In genomic region chr20:63782051-63782471, GRCh38 we compare ENCODE assay signal across 12 cellular contexts. TPM values are rescaled to one million over a fixed set of nuclear protein-coding genes. Genes with fewer than 3 reads are reported as not detected.
DNase-seq lines count a peak whose midpoint lies in the region; ATAC-seq, FAIRE-seq and TF ChIP-seq lines count a peak whose summit lies in the region.
"Had no signal": no experiment of that assay in that cellular context is flagged by ENCODE, and none has a peak within 500 bp of the region (broad histone marks: within the 10 kb centered on the region; RNA-seq: fewer than 3 reads in every experiment).

No MANE protein-coding gene starts in this region.

- no peaks in the 10 kb centered on the region for H3K36me3 ChIP-seq in A673 (ENCODE audit: insufficient read depth, low read length, poor library complexity, severe bottlenecking)
- H3K36me3 ChIP-seq in HEK293 (ENCODE audit: control insufficient read depth in 2 of 2, insufficient read depth in 1 of 2, low read length in 2 of 2) = no peaks in the 10 kb centered on the region
- H3K36me3 ChIP-seq in endodermal cell (ENCODE audit: control insufficient read depth, insufficient read depth, low read length) = no peaks in the 10 kb centered on the region
- H3K36me3 ChIP-seq: HAP-1, right lobe of liver, suprapubic skin had no signal

- H3K27me3 ChIP-seq in A673 (replicated peaks; ENCODE audit: insufficient read depth, low read depth, low read length, poor library complexity) (no peaks in the 10 kb centered on the region), endodermal cell (ENCODE audit: control insufficient read depth, insufficient read depth, low read length, poor library complexity, severe bottlenecking) (no peaks in the 10 kb centered on the region)
- H3K27me3 ChIP-seq: right lobe of liver, suprapubic skin had no signal

- POLR2A ChIA-PET in A673 (lab: Charles Lee; ENCODE audit: low non-redundant PET) = no interaction called here
- POLR2A ChIA-PET in HEK293 (lab: Yijun Ruan, JAX) = no interaction called here
- POLR2A ChIA-PET in activated CD8-positive, alpha-beta T cell treated with anti-CD3 and anti-CD28 coated beads, Interleukin-2, amount 10 ng/mL, durations not matched to agents 7 days and 5 days (lab: Charles Lee) = interaction anchor here (0.6 kb wide), 1 partner anchor 245 kb away, joined by 3 read pairs; the partner anchor contains the start of gene PTK6
- POLR2A ChIA-PET in GM10248 (lab: Yijun Ruan, JAX) = no interaction called here

- peaks cover 22% of the 10 kb centered on the region for H3K4me1 Mint-ChIP-seq in activated CD8-positive, alpha-beta T cell treated with anti-CD3 and anti-CD28 coated beads, Interleukin-2, amount 10 ng/mL, durations not matched to agents 7 days and 5 days (ENCODE audit: low read depth)
- peaks cover 3% of the 10 kb centered on the region for H3K4me1 Mint-ChIP-seq in endodermal cell

- H3K27me3 Mint-ChIP-seq in activated CD8-positive, alpha-beta T cell treated with anti-CD3 and anti-CD28 coated beads, Interleukin-2, amount 10 ng/mL, durations not matched to agents 7 days and 5 days (ENCODE audit: low read depth) = no peaks in the 10 kb centered on the region
- no peaks in the 10 kb centered on the region for H3K27me3 Mint-ChIP-seq in endodermal cell (ENCODE audit: insufficient read depth)

- no peak overlapping the region for H3K4me3 Mint-ChIP-seq in activated CD8-positive, alpha-beta T cell treated with anti-CD3 and anti-CD28 coated beads, Interleukin-2, amount 10 ng/mL, durations not matched to agents 7 days and 5 days
- no peak overlapping the region for H3K4me3 Mint-ChIP-seq in endodermal cell

- H3K4me1 ChIP-seq in A673 (ENCODE audit: insufficient read depth, low read length, poor library complexity, severe bottlenecking) = no peaks in the 10 kb centered on the region
- H3K4me1 ChIP-seq in HEK293 (ENCODE audit: control insufficient read depth, insufficient read depth, low read length) = no peaks in the 10 kb centered on the region
- no peaks in the 10 kb centered on the region for H3K4me1 ChIP-seq in endodermal cell (ENCODE audit: control insufficient read depth, insufficient read depth, low read length)
- H3K4me1 ChIP-seq: HAP-1, right lobe of liver, suprapubic skin had no signal

- no peaks in the 10 kb centered on the region for H3K9me3 Mint-ChIP-seq in activated CD8-positive, alpha-beta T cell treated with anti-CD3 and anti-CD28 coated beads, Interleukin-2, amount 10 ng/mL, durations not matched to agents 7 days and 5 days (ENCODE audit: insufficient read depth)
- H3K9me3 Mint-ChIP-seq in endodermal cell = no peaks in the 10 kb centered on the region

- no peak overlapping the region for H3K27ac Mint-ChIP-seq in activated CD8-positive, alpha-beta T cell treated with anti-CD3 and anti-CD28 coated beads, Interleukin-2, amount 10 ng/mL, durations not matched to agents 7 days and 5 days
- no peak overlapping the region for H3K27ac Mint-ChIP-seq in endodermal cell

- H3K27ac ChIP-seq in A673 (ENCODE audit: low read depth, low read length, poor library complexity, severe bottlenecking) (no peak overlapping the region), HEK293 (ENCODE audit: extremely low read depth, low read depth, low read length) (no peak overlapping the region), endodermal cell (ENCODE audit: low read depth, low read length) (no peak overlapping the region)
- H3K27ac ChIP-seq: right lobe of liver, suprapubic skin had no signal

- 83 to 85% methylated on average over 14 to 18 of the region's 18 CpGs for WGBS in endodermal cell (ENCODE audit: insufficient coverage in 1 of 2, insufficient read length in 1 of 2), 2 experiments

- H3K4me3 ChIP-seq in A673 (ENCODE audit: low read depth, low read length, poor library complexity, severe bottlenecking) (no peak overlapping the region), HEK293 (ENCODE audit: low read depth, low read length) (no peak overlapping the region), endodermal cell (ENCODE audit: low read length) (no peak overlapping the region)
- H3K4me3 ChIP-seq: HAP-1, right lobe of liver, suprapubic skin had no signal

- ATAC-seq in activated CD8-positive, alpha-beta T cell treated with anti-CD3 and anti-CD28 coated beads, Interleukin-2, amount 10 ng/mL, durations not matched to agents 7 days and 5 days = peak; percentile 85
- ATAC-seq in GM21786 (IDR thresholded peaks at IDR 0.05; ENCODE audit: unreplicated experiment) = no peak

- intact Hi-C loops in A673 (cut with micrococcal nuclease; ENCODE audit: unreplicated experiment) = no loop called here

- CTCF ChIA-PET in A673 (lab: Charles Lee) (no interaction called here), HEK293 (lab: Yijun Ruan, JAX) (no interaction called here), GM10248 (lab: Yijun Ruan, JAX) (no interaction called here)
- CTCF ChIA-PET in activated CD8-positive, alpha-beta T cell treated with anti-CD3 and anti-CD28 coated beads, Interleukin-2, amount 10 ng/mL, durations not matched to agents 7 days and 5 days (lab: Charles Lee) = no interaction called here

- H3K9me3 ChIP-seq in A673 (ENCODE audit: low read depth, low read length, poor library complexity, severe bottlenecking) = no peaks in the 10 kb centered on the region
- no peaks in the 10 kb centered on the region for H3K9me3 ChIP-seq in HEK293 (ENCODE audit: control insufficient read depth, insufficient read depth, low read depth, low read length)
- H3K9me3 ChIP-seq in endodermal cell (ENCODE audit: control insufficient read depth, low read length) = no peaks in the 10 kb centered on the region
- H3K9me3 ChIP-seq: HAP-1, right lobe of liver, suprapubic skin had no signal

- H3K36me3 Mint-ChIP-seq in activated CD8-positive, alpha-beta T cell treated with anti-CD3 and anti-CD28 coated beads, Interleukin-2, amount 10 ng/mL, durations not matched to agents 7 days and 5 days (ENCODE audit: low read depth) = no peaks in the 10 kb centered on the region
- H3K36me3 Mint-ChIP-seq in endodermal cell (ENCODE audit: low read depth) = peaks cover 24% of the 10 kb centered on the region

- DNase-seq in A673 (ENCODE audit: low spot score) (peak; percentile 39), endodermal cell (no peak), GM10248 (ENCODE audit: extremely low spot score) (no peak), NCI-H748 treated with DMSO at 0.1 percent for 48 hours (lab: John Stamatoyannopoulos, UW) (no peak), HTR-8/SVneo (ENCODE audit: insufficient read length, low spot score) (no peak)
- peak; percentile 65 for DNase-seq in activated CD8-positive, alpha-beta T cell treated with anti-CD3 and anti-CD28 coated beads, Interleukin-2, amount 10 ng/mL, durations not matched to agents 7 days and 5 days
- DNase-seq: NCI-H2029, right lobe of liver had no signal

- BruUV-seq in A673 (replicated peaks; lab: Mats Ljungman, UMichigan) = no TSS peak

- TF ChIP-seq CTCF in A673 (conservative IDR thresholded peaks at IDR 0.05; ENCODE audit: low read depth, low read length) = peak; percentile 29; the same call in 1 of the 2 replicates
- TF ChIP-seq CTCF in HEK293 (tag by site-specific recombination; IDR thresholded peaks at IDR 0.05) = peak; percentile 65
- peak; percentile 18 for TF ChIP-seq CTCF in endodermal cell (conservative IDR thresholded peaks at IDR 0.05)
- TF ChIP-seq CTCF in GM10248 (IDR thresholded peaks at IDR 0.05; ENCODE audit: control extremely low read depth, extremely low read depth, low read depth, missing control alignments) = no peak

- H3K9ac ChIP-seq in endodermal cell (ENCODE audit: extremely low read depth, low read length, poor library complexity, severe bottlenecking) = no peak overlapping the region

- no peak for FAIRE-seq in HTR-8/SVneo (lab: Jason Lieb, UNC)

TF ChIP-seq in HEK293, 187 proteins besides CTCF, POLR2A, EP300 and RAD21:
- TF ChIP-seq ZNF677 (tag by site-specific recombination; IDR thresholded peaks at IDR 0.05) (no peak), ZNF600 (tag by site-specific recombination; IDR thresholded peaks at IDR 0.05) (peak; percentile 75; the same call in 1 of the 2 replicates)
TF ChIP-seq in HEK293: peak in this region for 1.

RNA-seq across cellular contexts. Expression of gene SLC2A4RG, which starts 42.5 kb away (rescaled TPM):
- total RNA-seq in A673 (2021) (45.8 and 71.0 TPM in 2 replicates), endodermal cell (100 to 1,000 TPM in 1 of 2 donors, 10 to 100 TPM in 1; 69.3 to 108 TPM)
- 10 to 100 TPM; 97.2 TPM for total RNA-seq in activated CD8-positive, alpha-beta T cell treated with anti-CD3 and anti-CD28 coated beads, Interleukin-2, amount 10 ng/mL, durations not matched to agents 7 days and 5 days
- 89.4 TPM for polyA plus RNA-seq in endodermal cell (2013, experiment 1 of 2)
- polyA plus RNA-seq in endodermal cell (2013, experiment 2 of 2) = 77.8 TPM

RNA-seq across cellular contexts. Expression of gene LIME1, which starts 45.6 kb away (rescaled TPM):
- total RNA-seq in A673 (2021) (15.1 and 16.3 TPM in 2 replicates), endodermal cell (10 to 100 TPM in 1 of 2 donors, 1 to 10 TPM in 1; 7.6 to 10.1 TPM)
- 100 to 1,000 TPM; 163 to 165 TPM for total RNA-seq in activated CD8-positive, alpha-beta T cell treated with anti-CD3 and anti-CD28 coated beads, Interleukin-2, amount 10 ng/mL, durations not matched to agents 7 days and 5 days
- polyA plus RNA-seq in endodermal cell (2013, experiment 1 of 2) = 10.0 TPM
- 9.6 TPM for polyA plus RNA-seq in endodermal cell (2013, experiment 2 of 2)

RNA-seq across cellular contexts. Expression of gene ZBTB46, which starts 49.0 kb away (rescaled TPM):
- total RNA-seq in A673 (2021) = 0.96 and 1.1 TPM in 2 replicates
- total RNA-seq in activated CD8-positive, alpha-beta T cell treated with anti-CD3 and anti-CD28 coated beads, Interleukin-2, amount 10 ng/mL, durations not matched to agents 7 days and 5 days = under 1 TPM in 1 of 2 experiments, not detected in 1; 0.10 TPM
- total RNA-seq in endodermal cell = 10 to 100 TPM; 24.9 to 25.9 TPM
- polyA plus RNA-seq in endodermal cell (2013, experiment 1 of 2) = 8.4 TPM
- 7.5 TPM for polyA plus RNA-seq in endodermal cell (2013, experiment 2 of 2)

Comparison
In these comparisons a context has a peak if more than half of its experiments do, and no peak if none do; other contexts are left out.
1. DNase-seq: peak in A673 (single experiment) and activated CD8-positive, alpha-beta T cell treated with anti-CD3 and anti-CD28 coated beads, Interleukin-2, amount 10 ng/mL, durations not matched to agents 7 days and 5 days (single experiment); none in endodermal cell (single experiment), GM10248 (single experiment), NCI-H748 treated with DMSO at 0.1 percent for 48 hours (single experiment) and HTR-8/SVneo (single experiment).
2. RNA of gene ZBTB46, which starts 49.0 kb away (total RNA-seq): 24.9 to 25.9 TPM in endodermal cell; 0.96 to 1.1 TPM in A673 and 0.10 TPM in activated CD8-positive, alpha-beta T cell treated with anti-CD3 and anti-CD28 coated beads, Interleukin-2, amount 10 ng/mL, durations not matched to agents 7 days and 5 days; every median in the first group is over 10 times any median in the second.